In genomic region chr16:28053461-28053860, GRCh38 we compare ENCODE assay signal across 28 cellular contexts. TPM values are rescaled to one million over a fixed set of nuclear protein-coding genes. Genes with fewer than 3 reads are reported as not detected.
DNase-seq lines count a peak whose midpoint lies in the region; ATAC-seq, FAIRE-seq and TF ChIP-seq lines count a peak whose summit lies in the region.
"Had no signal": no experiment of that assay in that cellular context is flagged by ENCODE, and none has a peak within 500 bp of the region (broad histone marks: within the 10 kb centered on the region; RNA-seq: fewer than 3 reads in every experiment).

No MANE protein-coding gene starts in this region.

- H3K4me1 ChIP-seq in breast epithelium (no peaks in the 10 kb centered on the region), GM23338 (ENCODE audit: insufficient read depth) (no peaks in the 10 kb centered on the region), K562 (replicated peaks in 1 of 2; ENCODE audit: control insufficient read depth in 2 of 2, insufficient read depth in 2 of 2, low read length in 2 of 2) (no peaks in the 10 kb centered on the region; a peak in 1 of 5 replicates), spleen (no peaks in the 10 kb centered on the region)
- H3K4me1 ChIP-seq: BLaER1 treated with 17β-estradiol and CSF1 and Interleukin-3, amounts not matched to agents 10 nM and 100 nM; HAP-1 had no signal

- 0 out of 2 replicates have a peak, but pooled peaks cover 3% of the 10 kb centered on the region for H3K9me2 ChIP-seq in GM23338 (ENCODE audit: insufficient read depth)

- H3K27ac ChIP-seq in breast epithelium = no peak overlapping the region
- no peak overlapping the region for H3K27ac ChIP-seq in GM23338 (ENCODE audit: low read depth)
- no peak overlapping the region for H3K27ac ChIP-seq in K562 (ENCODE audit: extremely low read depth, low read depth, low read length)
- no peak overlapping the region for H3K27ac ChIP-seq in spleen
- H3K27ac ChIP-seq: BLaER1 treated with 17β-estradiol and CSF1 and Interleukin-3, amounts not matched to agents 10 nM and 100 nM; GM23248; PC-9 had no signal

- H3K4me1 Mint-ChIP-seq in MCF 10A (ENCODE audit: insufficient read depth, unreplicated experiment) (no peaks in the 10 kb centered on the region), GM23338 (peaks cover 4% of the 10 kb centered on the region; the same call in 2 of the 3 replicates)

- H3K4me3 ChIP-seq in breast epithelium (no peak overlapping the region), GM23338 (no peak overlapping the region), K562 (no peak overlapping the region), spleen (no peak overlapping the region)
- H3K4me3 ChIP-seq: BLaER1 treated with 17β-estradiol and CSF1 and Interleukin-3, amounts not matched to agents 10 nM and 100 nM; GM23248; HAP-1; PC-9 had no signal

- no peaks in the 10 kb centered on the region for H3K9me1 ChIP-seq in K562 (ENCODE audit: control insufficient read depth, insufficient read depth, low read length)

- POLR2A ChIA-PET in MCF 10A (lab: Yijun Ruan, JAX) (no interaction called here), K562 (lab: Yijun Ruan, JAX) (interaction anchor here (0.9 kb wide), 1 partner anchor 11 kb away, joined by 4 read pairs; no protein-coding TSS in a partner anchor)

- H3K4me3 Mint-ChIP-seq in MCF 10A (ENCODE audit: unreplicated experiment) = no peak overlapping the region
- H3K4me3 Mint-ChIP-seq in GM23338 = no peak overlapping the region
- H3K4me3 Mint-ChIP-seq: CD4-positive, alpha-beta T cell; HFFc6 had no signal

- H3F3A ChIP-seq in GM23338 (replicated peaks; ENCODE audit: low read depth) = no peaks in the 10 kb centered on the region

- no TSS peak for BruUV-seq in MCF 10A (replicated peaks; lab: Mats Ljungman, UMichigan)
- no TSS peak for BruUV-seq in K562 (replicated peaks; lab: Mats Ljungman, UMichigan)

- H3K9me3 ChIP-seq in breast epithelium (peaks cover 0 to 7% of the 10 kb centered on the region in 2 donors), K562 (replicated peaks; ENCODE audit: control insufficient read depth, insufficient read depth, low read depth, low read length) (no peaks in the 10 kb centered on the region), spleen (peaks cover 0 to 14% (median 8%) of the 10 kb centered on the region in 8 donors)
- H3K9me3 ChIP-seq: HAP-1 had no signal

- H3K79me2 ChIP-seq in GM23338 (replicated peaks; ENCODE audit: insufficient read depth) = no peaks in the 10 kb centered on the region
- no peaks in the 10 kb centered on the region for H3K79me2 ChIP-seq in K562 (ENCODE audit: control insufficient read depth, insufficient read depth, low read length)

- H3K27ac Mint-ChIP-seq in MCF 10A (ENCODE audit: low read depth, unreplicated experiment) = peak overlapping the region; percentile 6
- H3K27ac Mint-ChIP-seq in GM23338 = no peak overlapping the region
- H3K27ac Mint-ChIP-seq: CD4-positive, alpha-beta T cell; HFFc6 had no signal

- WGBS in K562 (ENCODE audit: insufficient coverage, low coverage, missing lambda C conversion rate) = 1% methylated on average over 14 of the region's 15 CpGs
- WGBS in spleen, 5 donors = 23 to 29% (median 27%) methylated on average over 14 to 15 of the region's 15 CpGs

- H3K4me2 ChIP-seq in GM23338 (no peak overlapping the region), K562 (ENCODE audit: insufficient read depth, low read length) (no peak overlapping the region)
- H3K4me2 ChIP-seq: BLaER1 treated with 17β-estradiol and CSF1 and Interleukin-3, amounts not matched to agents 10 nM and 100 nM; PC-9 had no signal

- no peak for TF ChIP-seq POLR2A in breast epithelium (IDR thresholded peaks at IDR 0.05)
- no peak for TF ChIP-seq POLR2A in K562 (conservative IDR thresholded peaks at IDR 0.05)
- no peak for TF ChIP-seq POLR2A in spleen (IDR thresholded peaks at IDR 0.05)

- in situ Hi-C loops in K562 (cut with MboI) = no loop called here

- H3K36me3 ChIP-seq in breast epithelium (no peaks in the 10 kb centered on the region), GM23338 (ENCODE audit: insufficient read depth) (no peaks in the 10 kb centered on the region), K562 (ENCODE audit: control insufficient read depth, insufficient read depth, low read length) (no peaks in the 10 kb centered on the region), spleen (no peaks in the 10 kb centered on the region)
- H3K36me3 ChIP-seq: BLaER1 treated with 17β-estradiol and CSF1 and Interleukin-3, amounts not matched to agents 10 nM and 100 nM; HAP-1 had no signal

- H3K27me3 ChIP-seq in breast epithelium (peaks cover 0 to 24% of the 10 kb centered on the region in 2 donors), GM23338 (ENCODE audit: insufficient read depth) (no peaks in the 10 kb centered on the region), K562 (ENCODE audit: control insufficient read depth in 2 of 2, insufficient read depth in 2 of 2, low read length in 2 of 2) (peaks cover 10 to 33% of the 10 kb centered on the region in 2 experiments; a peak in 4 of 5 replicates), spleen (replicated peaks in 1 of 7) (peaks cover 0 to 76% (median 6%) of the 10 kb centered on the region in 7 donors)

- TF ChIP-seq RAD21 in K562 (CRISPR knock-in tag; conservative IDR thresholded peaks at IDR 0.05 in 1 of 2, IDR thresholded peaks at IDR 0.05 in 1 of 2) = no peak

- H4K20me1 ChIP-seq in GM23338 (replicated peaks; ENCODE audit: insufficient read depth) (no peaks in the 10 kb centered on the region), K562 (replicated peaks; ENCODE audit: control insufficient read depth, insufficient read depth, low read length) (no peaks in the 10 kb centered on the region)
- H4K20me1 ChIP-seq: BLaER1 treated with 17β-estradiol and CSF1 and Interleukin-3, amounts not matched to agents 10 nM and 100 nM had no signal

- no peak for FAIRE-seq in K562 (lab: Jason Lieb, UNC)
- FAIRE-seq: D721Med had no signal

- no peak for TF ChIP-seq CTCF in MCF 10A (IDR thresholded peaks at IDR 0.05; ENCODE audit: unreplicated experiment)
- TF ChIP-seq CTCF in breast epithelium (IDR thresholded peaks at IDR 0.05) = no peak
- no peak for TF ChIP-seq CTCF in GM23338 (conservative IDR thresholded peaks at IDR 0.05; ENCODE audit: low read depth in 2 of 2)
- no peak for TF ChIP-seq CTCF in K562 (IDR thresholded peaks at IDR 0.05 in 2 of 3, conservative IDR thresholded peaks at IDR 0.05 in 1 of 3; ENCODE audit: insufficient read depth in 2 of 3, low read depth in 1 of 3, low read length in 3 of 3)
- no peak for TF ChIP-seq CTCF in spleen (IDR thresholded peaks at IDR 0.05 in 8 of 11, conservative IDR thresholded peaks at IDR 0.05 in 3 of 11)

- no peak overlapping the region for H3K9ac ChIP-seq in K562 (ENCODE audit: insufficient read depth in 1 of 2, low read depth in 2 of 2, low read length in 2 of 2)
- H3K9ac ChIP-seq: BLaER1 treated with 17β-estradiol and CSF1 and Interleukin-3, amounts not matched to agents 10 nM and 100 nM; GM23248 had no signal

- ATAC-seq in GM23338 (peak; percentile 50; the same call in 2 of the 3 replicates), K562 (no peak; the same call in 2 of the 3 replicates), GM21786 (IDR thresholded peaks at IDR 0.05; ENCODE audit: unreplicated experiment) (no peak)

- H3K27me3 Mint-ChIP-seq in MCF 10A (ENCODE audit: insufficient read depth, unreplicated experiment) (peaks cover 33% of the 10 kb centered on the region), GM23338 (ENCODE audit: insufficient read depth, low read depth, poor library complexity) (peaks cover 2% of the 10 kb centered on the region)

- DNase-seq in MCF 10A (ENCODE audit: unreplicated experiment) (no peak), breast epithelium (ENCODE audit: low spot score in 2 of 2) (no peak), GM23338 (ENCODE audit: low spot score) (no peak), K562 (ENCODE audit: extremely low read depth in 1 of 4, low spot score in 3 of 4) (no peak), spleen (peak; percentile 50), LoVo (ENCODE audit: low spot score) (no peak)
- DNase-seq: AML-193; CD4-positive, alpha-beta T cell; DMS53; HFFc6; IMR-90; NCI-H1694; NCI-H2029 treated with DMSO at 0.1 percent for 48 hours; NCI-H2227 treated with DMSO at 0.1 percent for 48 hours; NCI-H526 treated with DMSO at 0.1 percent for 48 hours; PC-9; RPMI8226; SHP77 treated with DMSO at 0.1 percent for 48 hours had no signal

- intact Hi-C loops in MCF 10A (cut with micrococcal nuclease) (no loop called here), breast epithelium (cut with DNase I; ENCODE audit: low total_unique reads) (no loop called here), K562 (cut with micrococcal nuclease) (no loop called here), spleen (cut with DNase I; ENCODE audit: low total_unique reads) (no loop called here)

- H3K36me3 Mint-ChIP-seq in MCF 10A (ENCODE audit: insufficient read depth, unreplicated experiment) (no peaks in the 10 kb centered on the region), GM23338 (ENCODE audit: low read depth) (no peaks in the 10 kb centered on the region)

- CTCF ChIA-PET in MCF 10A (lab: Yijun Ruan, JAX) = no interaction called here
- CTCF ChIA-PET in K562 (lab: Yijun Ruan, JAX; ENCODE audit: low intra/inter-chr PET ratio) = no interaction called here

- no peak for TF ChIP-seq EP300 in K562 (IDR thresholded peaks at IDR 0.05; ENCODE audit: low read length)

- no peaks in the 10 kb centered on the region for H3K9me3 Mint-ChIP-seq in MCF 10A (ENCODE audit: unreplicated experiment)
- no peaks in the 10 kb centered on the region; the same call in 2 of the 3 replicates for H3K9me3 Mint-ChIP-seq in GM23338

- H2AFZ ChIP-seq in GM23338 (no peak overlapping the region), K562 (ENCODE audit: low read depth, low read length) (no peak overlapping the region)
- H2AFZ ChIP-seq: GM23248, PC-9 had no signal

RNA-seq across cellular contexts. Expression of gene GSG1L, which starts 10.1 kb away (rescaled TPM):
- total RNA-seq in MCF 10A (2022) = not detected in 2 replicates
- not detected for total RNA-seq in breast epithelium
- 0.63 TPM in 1 of 2 replicates, not detected in the other for total RNA-seq in GM23338 (2014; rRNA removed; shearing (Covaris generic))
- polyA plus RNA-seq in GM23338 (2016; fragmentation: Nextera tagmentation; extraction: Ambion mirVana) = 0.19 and 0.36 TPM in 2 replicates
- total RNA-seq in K562 (2011; cell fraction: chromatin; rRNA removed; ENCODE audit: low replicate concordance) = not detected in 2 replicates
- not detected in 2 replicates for total RNA-seq in K562 (2011; cell fraction: nucleolus; rRNA removed)
- total RNA-seq in K562 (2011; cell fraction: nucleoplasm; rRNA removed) = not detected in 2 replicates
- not detected in 2 replicates for total RNA-seq in K562 (2014; rRNA removed)
- not detected in 2 replicates for total RNA-seq in K562 (2014; rRNA removed; fragmentation: Illumina TruSeq; extraction: Trizol)
- total RNA-seq in K562 (2015; rRNA removed; fragmentation: Illumina TruSeq; extraction: Trizol) = not detected in 2 replicates
- total RNA-seq in K562 (2021) = not detected in 2 replicates
- not detected in 2 replicates for polyA plus RNA-seq in K562 (2011; rRNA removed)
- polyA plus RNA-seq in K562 (2011; cell fraction: cytosol; rRNA removed) = not detected in 2 replicates
- not detected in 2 replicates for polyA plus RNA-seq in K562 (2011; cell fraction: nucleus; rRNA removed)
- 0.04 TPM in 1 of 2 replicates, not detected in the other for polyA plus RNA-seq in K562 (2012)
- polyA plus RNA-seq in K562 (2014; fragmentation: Illumina TruSeq; extraction: Trizol) = not detected in 2 replicates
- not detected for polyA plus RNA-seq in K562 (2014; fragmentation: Nextera tagmentation; extraction: Ambion mirVana)
- not detected in 2 replicates for polyA plus RNA-seq in K562 (2014; rRNA removed)
- 0.06 TPM in 1 of 2 replicates, not detected in the other for polyA minus RNA-seq in K562 (2011; rRNA and poly(A)+ RNA removed)
- polyA minus RNA-seq in K562 (2011; cell fraction: cytosol; rRNA and poly(A)+ RNA removed) = not detected in 2 replicates
- not detected in 2 replicates for polyA minus RNA-seq in K562 (2011; cell fraction: nucleus; rRNA and poly(A)+ RNA removed)
- total RNA-seq in spleen = under 1 TPM in 3 of 7 donors, not detected in 4; 0.22 to 0.57 (median 0.29) TPM
- under 1 TPM in 1 of 3 donors, not detected in 2; 0.58 TPM for polyA plus RNA-seq in spleen
- total RNA-seq: A172; CD4-positive, alpha-beta T cell; Daoy; G401; GM23248; HFFc6; IMR-90; NCI-H460; PC-9 had no signal
- polyA plus RNA-seq: AG04450, GM23248, IMR-90 had no signal
